Comparison of ENCODE assay signal across 16 cellular contexts in the genomic region with DNA sequence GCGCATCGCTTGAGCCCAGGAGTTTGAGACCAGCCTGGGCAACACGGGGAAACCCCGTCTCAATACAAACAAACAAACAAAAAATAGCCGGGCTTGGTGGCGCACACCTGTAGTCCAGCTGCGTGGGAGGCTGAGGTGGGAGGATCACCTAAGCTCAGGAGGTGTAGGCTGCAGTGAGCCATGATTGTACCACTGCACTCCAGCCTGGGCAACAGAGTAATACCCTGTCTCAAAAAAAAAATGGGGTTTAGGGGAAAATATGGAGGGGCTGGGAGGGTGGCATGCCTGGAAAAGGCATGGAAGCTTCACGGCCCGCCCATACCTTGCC. TPM values are rescaled to one million over a fixed set of nuclear protein-coding genes. Genes with fewer than 3 reads are reported as not detected.
DNase-seq lines count a peak whose midpoint lies in the region; ATAC-seq, FAIRE-seq and TF ChIP-seq lines count a peak whose summit lies in the region.
"Had no signal": no experiment of that assay in that cellular context is flagged by ENCODE, and none has a peak within 500 bp of the region (broad histone marks: within the 10 kb centered on the region; RNA-seq: fewer than 3 reads in every experiment).

No MANE protein-coding gene starts in this region.

- peak overlapping the region; percentile 86 for H3K27ac ChIP-seq in left ventricle myocardium inferior (replicated peaks)
- H3K27ac ChIP-seq in GM12878 (ENCODE audit: control insufficient read depth, insufficient read depth), result no peak overlapping the region
- H3K27ac ChIP-seq in mesodermal cell (ENCODE audit: low read depth, low read length, severe bottlenecking), result peak overlapping the region; percentile 97
- H3K27ac ChIP-seq in vagina, result peak overlapping the region; percentile 78
- H3K27ac ChIP-seq in sigmoid colon, result peak overlapping the region in 1 of 4 donors; percentile 81
- H3K27ac ChIP-seq: KMS-11 had no signal

- no peak overlapping the region for H3K9ac ChIP-seq in GM12878 (ENCODE audit: control insufficient read depth, insufficient read depth, low read length)
- H3K9ac ChIP-seq: KMS-11 had no signal

- DNase-seq in left ventricle myocardium inferior (no peak), cardiac septum (ENCODE audit: low spot score) (no peak), GM12878 (ENCODE audit: low read depth, low spot score) (no peak), vagina (ENCODE audit: extremely low spot score in 2 of 2) (no peak), NCI-H748 (lab: John Stamatoyannopoulos, UW; ENCODE audit: unreplicated experiment) (no peak), LoVo (ENCODE audit: low spot score) (no peak), sigmoid colon (no peak)
- DNase-seq: COR-L47; naive B cell; SHP77 treated with DMSO at 0.1 percent for 48 hours; stimulated activated CD4-positive, alpha-beta T cell treated with anti-CD3 and anti-CD28 coated beads, Interleukin-1b, Interleukin-23, amount 100 ng/mL, for 48 hours had no signal

- POLR2A ChIA-PET in GM12878 (lab: Charles Lee), result no interaction called here

- in situ Hi-C loops in GM12878 (cut with MboI), result no loop called here

- H4K20me1 ChIP-seq in GM12878 (ENCODE audit: control insufficient read depth, insufficient read depth), result no peaks in the 10 kb centered on the region; the same call in 1 of the 2 replicates

- no peak for TF ChIP-seq EP300 in GM12878 (IDR thresholded peaks at IDR 0.05; ENCODE audit: borderline replicate concordance in 1 of 2, control insufficient read depth in 1 of 2, low read depth in 2 of 2, low read length in 2 of 2)
- no peak for TF ChIP-seq EP300 in sigmoid colon (IDR thresholded peaks at IDR 0.05)

- H2AFZ ChIP-seq in GM12878 (ENCODE audit: control insufficient read depth, low read depth, low read length), result no peak overlapping the region

- H3K4me1 ChIP-seq in left ventricle myocardium inferior, result peaks cover 39% of the 10 kb centered on the region
- H3K4me1 ChIP-seq in GM12878 (ENCODE audit: control insufficient read depth, insufficient read depth, low read length), result peaks cover 9% of the 10 kb centered on the region; the same call in 1 of the 2 replicates
- peaks cover 36% of the 10 kb centered on the region for H3K4me1 ChIP-seq in mesodermal cell (ENCODE audit: control insufficient read depth, insufficient read depth, low read length, poor library complexity, severe bottlenecking)
- H3K4me1 ChIP-seq in vagina, result peaks cover 37% of the 10 kb centered on the region
- peaks cover 0 to 30% (median 28%) of the 10 kb centered on the region in 4 donors for H3K4me1 ChIP-seq in sigmoid colon

- no peak for TF ChIP-seq RAD21 in GM12878 (IDR thresholded peaks at IDR 0.05; ENCODE audit: insufficient read depth, low read depth, low read length)

- TF ChIP-seq CTCF in left ventricle myocardium inferior (IDR thresholded peaks at IDR 0.05; ENCODE audit: borderline replicate concordance) (no peak), GM12878 (IDR thresholded peaks at IDR 0.05 in 2 of 3, conservative IDR thresholded peaks at IDR 0.05 in 1 of 3; ENCODE audit: control insufficient read depth in 2 of 3, extremely low read depth in 1 of 3, insufficient read depth in 1 of 3, low read depth in 3 of 3, low read length in 3 of 3) (no peak), vagina (IDR thresholded peaks at IDR 0.05) (no peak), sigmoid colon (IDR thresholded peaks at IDR 0.05) (no peak)

- H3K4me3 ChIP-seq in left ventricle myocardium inferior, result no peak overlapping the region
- no peak overlapping the region for H3K4me3 ChIP-seq in GM12878
- H3K4me3 ChIP-seq in mesodermal cell (ENCODE audit: extremely low read depth, insufficient read depth, low read length, poor library complexity, severe bottlenecking), result no peak overlapping the region
- no peak overlapping the region for H3K4me3 ChIP-seq in vagina
- H3K4me3 ChIP-seq in sigmoid colon, result no peak overlapping the region

- no peak overlapping the region for H3K4me2 ChIP-seq in GM12878 (ENCODE audit: control insufficient read depth, insufficient read depth)
- H3K4me2 ChIP-seq: KMS-11 had no signal

- no peak for ATAC-seq in GM12878

- 79% methylated on average over 9 of the region's 9 CpGs for WGBS in GM12878 (ENCODE audit: insufficient coverage, insufficient replicate concordance, low lambda C conversion rate, missing lambda C conversion rate)
- 98 to 100% methylated on average over 4 to 6 of the region's 9 CpGs for WGBS in mesodermal cell (ENCODE audit: insufficient coverage in 2 of 2), 2 experiments
- WGBS in sigmoid colon, 2 donors, result 80 to 87% methylated on average over 9 of the region's 9 CpGs

- RAD21 ChIA-PET in GM12878 (lab: Charles Lee; ENCODE audit: unreplicated experiment), result no interaction called here

- no peaks in the 10 kb centered on the region for H3K27me3 ChIP-seq in left ventricle myocardium inferior (ENCODE audit: low read depth)
- H3K27me3 ChIP-seq in GM12878 (replicated peaks in 1 of 2; ENCODE audit: control insufficient read depth in 2 of 2, insufficient read depth in 2 of 2, low read length in 1 of 2), result no peaks in the 10 kb centered on the region
- no peaks in the 10 kb centered on the region for H3K27me3 ChIP-seq in vagina
- H3K27me3 ChIP-seq in sigmoid colon, result peaks cover 4 to 37% (median 24%) of the 10 kb centered on the region in 3 donors

- BruUV-seq in GM12878 (replicated peaks; lab: Mats Ljungman, UMichigan), result no TSS peak

- H3K79me2 ChIP-seq in GM12878 (ENCODE audit: control insufficient read depth, insufficient read depth, low read length), result no peaks in the 10 kb centered on the region

- SMC1A ChIA-PET in GM12878 (lab: Charles Lee; ENCODE audit: uncharacterized antibody, unreplicated experiment), result interaction anchor here (1.0 kb wide), 1 partner anchor 18 kb away, joined by 3 read pairs; no protein-coding TSS in a partner anchor

- no peaks in the 10 kb centered on the region for H3K9me3 ChIP-seq in left ventricle myocardium inferior (replicated peaks)
- no peaks in the 10 kb centered on the region; the same call in 2 of the 3 replicates for H3K9me3 ChIP-seq in GM12878 (replicated peaks; ENCODE audit: control insufficient read depth, insufficient read depth, low read length)
- no peaks in the 10 kb centered on the region for H3K9me3 ChIP-seq in mesodermal cell (ENCODE audit: control insufficient read depth, low read length)
- H3K9me3 ChIP-seq in vagina, result no peaks in the 10 kb centered on the region
- no peaks in the 10 kb centered on the region for H3K9me3 ChIP-seq in sigmoid colon

- peaks cover 28% of the 10 kb centered on the region for H3K36me3 ChIP-seq in left ventricle myocardium inferior
- H3K36me3 ChIP-seq in GM12878 (ENCODE audit: control insufficient read depth in 2 of 2, insufficient read depth in 2 of 2, low read length in 1 of 2), result peaks cover under 1 to 11% of the 10 kb centered on the region in 2 experiments; a peak in 3 of 4 replicates
- H3K36me3 ChIP-seq in mesodermal cell (ENCODE audit: control insufficient read depth, insufficient read depth, low read length), result peaks cover 39% of the 10 kb centered on the region
- peaks cover 0 to 14% of the 10 kb centered on the region in 2 donors for H3K36me3 ChIP-seq in vagina
- peaks cover 15 to 31% (median 18%) of the 10 kb centered on the region in 4 donors for H3K36me3 ChIP-seq in sigmoid colon

- TF ChIP-seq POLR2A in GM12878 (IDR thresholded peaks at IDR 0.05; ENCODE audit: low read depth, low read length), result no peak; the same call in 1 of the 2 replicates
- no peak for TF ChIP-seq POLR2A in vagina (IDR thresholded peaks at IDR 0.05)
- no peak for TF ChIP-seq POLR2A in sigmoid colon (IDR thresholded peaks at IDR 0.05)

- intact Hi-C loops in left ventricle myocardium inferior (cut with micrococcal nuclease) (no loop called here), cardiac septum (cut with DNase I) (no loop called here), GM12878 (cut with micrococcal nuclease; ENCODE audit: unreplicated experiment) (no loop called here), vagina (cut with DNase I) (loop anchor here (10.0 kb wide), 1 partner anchor 235 kb away; no protein-coding TSS in a partner anchor), sigmoid colon (cut with DNase I) (no loop called here)

- CTCF ChIA-PET in GM12878 (lab: Yijun Ruan, JAX), result interaction anchor here (0.7 to 1.3 kb wide), 3 partner anchors 11 to 25 kb away, joined by 3 to 4 read pairs (median 3); no protein-coding TSS in a partner anchor

- FAIRE-seq in GM12878 (lab: Jason Lieb, UNC), result no peak
- FAIRE-seq: GM12892 had no signal

RNA-seq across cellular contexts. Expression of a gene that starts 1.9 kb away (rescaled TPM):
- total RNA-seq in left ventricle myocardium inferior (24.1 TPM), cardiac septum (32.9 TPM), GM12878 (2014; rRNA removed) (9.9 and 12.3 TPM in 2 replicates), GM12878 (2014; rRNA removed; fragmentation: Illumina TruSeq; extraction: Trizol) (4.9 and 5.3 TPM in 2 replicates), GM12878 (2021) (37.0 and 38.8 TPM in 2 replicates), vagina (57.5 TPM), sigmoid colon (10 to 100 TPM in 3 of 4 donors, 1 to 10 TPM in 1; 9.1 to 12.8 (median 11.5) TPM)
- 8.2 and 8.9 TPM in 2 replicates for total RNA-seq in GM12878 (2013; cell fraction: nucleolus; rRNA removed)
- polyA plus RNA-seq in GM12878 (2011; ENCODE audit: low read depth), result 12.5 TPM
- polyA plus RNA-seq in GM12878 (2011; rRNA removed) (0.78 and 1.9 TPM in 2 replicates), GM12878 (2014; fragmentation: Illumina TruSeq; extraction: Trizol) (2.5 and 3.8 TPM in 2 replicates), GM12878 (2014; fragmentation: Nextera tagmentation; extraction: Ambion mirVana) (1 to 10 TPM; 2.8 to 6.3 TPM), GM12878 (2014; rRNA removed) (33.0 and 37.8 TPM in 2 replicates), GM12878 (2016; fragmentation: Nextera tagmentation; extraction: Ambion mirVana) (10 to 100 TPM; 12.0 to 12.5 TPM), sigmoid colon (10 to 100 TPM in 1 of 3 donors, 1 to 10 TPM in 2; 3.7 to 18.7 (median 4.2) TPM)
- 2.0 and 3.0 TPM in 2 replicates for polyA plus RNA-seq in GM12878 (2011; cell fraction: cytosol; rRNA removed)
- 19.2 and 23.0 TPM in 2 replicates for polyA plus RNA-seq in GM12878 (2011; cell fraction: nucleus; rRNA removed)
- polyA plus RNA-seq in GM12878 (2012), result 23.2 and 24.0 TPM in 2 replicates
- 0.59 and 2.4 TPM in 2 replicates for polyA minus RNA-seq in GM12878 (2011; rRNA and poly(A)+ RNA removed)
- polyA minus RNA-seq in GM12878 (2011; cell fraction: cytosol; rRNA and poly(A)+ RNA removed), result 1.1 and 5.1 TPM in 2 replicates
- polyA minus RNA-seq in GM12878 (2011; cell fraction: nucleus; rRNA and poly(A)+ RNA removed), result 2.3 and 5.6 TPM in 2 replicates
- 302 TPM for polyA plus RNA-seq in mesodermal cell (2013, experiment 1 of 2)
- polyA plus RNA-seq in mesodermal cell (2013, experiment 2 of 2), result 255 TPM

RNA-seq across cellular contexts. Expression of a gene that starts 20.7 kb away (rescaled TPM):
- total RNA-seq in left ventricle myocardium inferior, result 30.8 TPM
- total RNA-seq in cardiac septum, result 47.4 TPM
- total RNA-seq in GM12878 (2013; cell fraction: nucleolus; rRNA removed), result 40.3 and 49.5 TPM in 2 replicates
- total RNA-seq in GM12878 (2014; rRNA removed), result 91.4 and 122 TPM in 2 replicates
- 32.9 and 39.5 TPM in 2 replicates for total RNA-seq in GM12878 (2014; rRNA removed; fragmentation: Illumina TruSeq; extraction: Trizol)
- total RNA-seq in GM12878 (2021), result 131 and 150 TPM in 2 replicates
- 12.2 TPM for polyA plus RNA-seq in GM12878 (2011; ENCODE audit: low read depth)
- 11.5 and 19.0 TPM in 2 replicates for polyA plus RNA-seq in GM12878 (2011; rRNA removed)
- polyA plus RNA-seq in GM12878 (2011; cell fraction: cytosol; rRNA removed), result 23.2 and 39.7 TPM in 2 replicates
- 104 and 142 TPM in 2 replicates for polyA plus RNA-seq in GM12878 (2011; cell fraction: nucleus; rRNA removed)
- 52.3 and 55.4 TPM in 2 replicates for polyA plus RNA-seq in GM12878 (2012)
- 7.1 and 22.5 TPM in 2 replicates for polyA plus RNA-seq in GM12878 (2014; fragmentation: Illumina TruSeq; extraction: Trizol)
- polyA plus RNA-seq in GM12878 (2014; fragmentation: Nextera tagmentation; extraction: Ambion mirVana), result 1 to 10 TPM in 1 of 2 experiments, under 1 TPM in 1; 0.37 to 6.6 TPM
- 98.3 and 119 TPM in 2 replicates for polyA plus RNA-seq in GM12878 (2014; rRNA removed)
- polyA plus RNA-seq in GM12878 (2016; fragmentation: Nextera tagmentation; extraction: Ambion mirVana), result 10 to 100 TPM; 38.3 to 58.5 TPM
- 4.2 and 21.6 TPM in 2 replicates for polyA minus RNA-seq in GM12878 (2011; rRNA and poly(A)+ RNA removed)
- 20.1 and 26.7 TPM in 2 replicates for polyA minus RNA-seq in GM12878 (2011; cell fraction: cytosol; rRNA and poly(A)+ RNA removed)
- 23.2 and 48.4 TPM in 2 replicates for polyA minus RNA-seq in GM12878 (2011; cell fraction: nucleus; rRNA and poly(A)+ RNA removed)
- polyA plus RNA-seq in mesodermal cell (2013, experiment 1 of 2), result 89.4 TPM
- polyA plus RNA-seq in mesodermal cell (2013, experiment 2 of 2), result 70.1 TPM
- total RNA-seq in vagina, result 72.7 TPM
- total RNA-seq in sigmoid colon, result 10 to 100 TPM; 52.4 to 71.4 (median 58.0) TPM
- polyA plus RNA-seq in sigmoid colon, result 10 to 100 TPM; 13.9 to 51.4 (median 32.4) TPM

RNA-seq across cellular contexts. Expression of a gene that starts 42.5 kb away (rescaled TPM):
- 2.4 TPM for total RNA-seq in left ventricle myocardium inferior
- total RNA-seq in cardiac septum, result 2.5 TPM
- 14.5 and 19.3 TPM in 2 replicates for total RNA-seq in GM12878 (2013; cell fraction: nucleolus; rRNA removed)
- total RNA-seq in GM12878 (2014; rRNA removed), result 2.5 and 2.9 TPM in 2 replicates
- 1.1 TPM in 2 replicates for total RNA-seq in GM12878 (2014; rRNA removed; fragmentation: Illumina TruSeq; extraction: Trizol)
- 2.7 TPM in 2 replicates for total RNA-seq in GM12878 (2021)
- polyA plus RNA-seq in GM12878 (2011; ENCODE audit: low read depth), result 1.6 TPM
- polyA plus RNA-seq in GM12878 (2011; rRNA removed), result 0.19 and 0.38 TPM in 2 replicates
- polyA plus RNA-seq in GM12878 (2011; cell fraction: cytosol; rRNA removed), result 0.55 and 0.87 TPM in 2 replicates
- polyA plus RNA-seq in GM12878 (2011; cell fraction: nucleus; rRNA removed), result 0.24 and 0.42 TPM in 2 replicates
- 4.1 and 4.9 TPM in 2 replicates for polyA plus RNA-seq in GM12878 (2012)
- polyA plus RNA-seq in GM12878 (2014; fragmentation: Illumina TruSeq; extraction: Trizol), result 1.00 and 1.3 TPM in 2 replicates
- polyA plus RNA-seq in GM12878 (2014; fragmentation: Nextera tagmentation; extraction: Ambion mirVana), result under 1 TPM; 0.50 to 0.53 TPM
- 2.1 and 2.7 TPM in 2 replicates for polyA plus RNA-seq in GM12878 (2014; rRNA removed)
- polyA plus RNA-seq in GM12878 (2016; fragmentation: Nextera tagmentation; extraction: Ambion mirVana), result 1 to 10 TPM; 1.2 to 1.6 TPM
- 0.44 and 1.1 TPM in 2 replicates for polyA minus RNA-seq in GM12878 (2011; rRNA and poly(A)+ RNA removed)
- 0.67 TPM in 1 of 2 replicates, not detected in the other for polyA minus RNA-seq in GM12878 (2011; cell fraction: cytosol; rRNA and poly(A)+ RNA removed)
- polyA minus RNA-seq in GM12878 (2011; cell fraction: nucleus; rRNA and poly(A)+ RNA removed), result 0.73 and 0.86 TPM in 2 replicates
- not detected for polyA plus RNA-seq in mesodermal cell (2013, experiment 1 of 2)
- not detected for polyA plus RNA-seq in mesodermal cell (2013, experiment 2 of 2)
- 3.9 TPM for total RNA-seq in vagina
- total RNA-seq in sigmoid colon, result 10 to 100 TPM in 1 of 4 donors, 1 to 10 TPM in 3; 2.2 to 13.3 (median 9.0) TPM
- 10 to 100 TPM in 1 of 3 donors, 1 to 10 TPM in 2; 4.2 to 10.9 (median 6.0) TPM for polyA plus RNA-seq in sigmoid colon
- total RNA-seq: activated CD4-positive, alpha-beta T cell treated with anti-CD3 and anti-CD28 coated beads for 36 hours; G401 had no signal

RNA-seq across cellular contexts. Expression of a gene that starts 53.9 kb away (rescaled TPM):
- 0.33 TPM for total RNA-seq in left ventricle myocardium inferior
- total RNA-seq in cardiac septum, result 4.3 TPM
- total RNA-seq in GM12878 (2013; cell fraction: nucleolus; rRNA removed), result 4.5 and 5.8 TPM in 2 replicates
- 1.4 and 1.8 TPM in 2 replicates for total RNA-seq in GM12878 (2014; rRNA removed)
- total RNA-seq in GM12878 (2014; rRNA removed; fragmentation: Illumina TruSeq; extraction: Trizol), result 0.31 and 0.60 TPM in 2 replicates
- total RNA-seq in GM12878 (2021), result 1.6 and 2.2 TPM in 2 replicates
- 0.97 TPM for polyA plus RNA-seq in GM12878 (2011; ENCODE audit: low read depth)
- polyA plus RNA-seq in GM12878 (2011; rRNA removed), result 0.22 and 0.46 TPM in 2 replicates
- polyA plus RNA-seq in GM12878 (2011; cell fraction: cytosol; rRNA removed), result 2.1 and 2.2 TPM in 2 replicates
- 3.2 and 4.0 TPM in 2 replicates for polyA plus RNA-seq in GM12878 (2011; cell fraction: nucleus; rRNA removed)
- polyA plus RNA-seq in GM12878 (2012), result 3.5 and 6.0 TPM in 2 replicates
- 0.29 and 0.92 TPM in 2 replicates for polyA plus RNA-seq in GM12878 (2014; fragmentation: Illumina TruSeq; extraction: Trizol)
- under 1 TPM in 1 of 2 experiments, not detected in 1; 0.11 TPM for polyA plus RNA-seq in GM12878 (2014; fragmentation: Nextera tagmentation; extraction: Ambion mirVana)
- polyA plus RNA-seq in GM12878 (2014; rRNA removed), result 1.4 and 1.6 TPM in 2 replicates
- 1 to 10 TPM; 2.8 to 3.6 TPM for polyA plus RNA-seq in GM12878 (2016; fragmentation: Nextera tagmentation; extraction: Ambion mirVana)
- 1.6 TPM in 1 of 2 replicates, not detected in the other for polyA minus RNA-seq in GM12878 (2011; rRNA and poly(A)+ RNA removed)
- 2.8 and 7.8 TPM in 2 replicates for polyA minus RNA-seq in GM12878 (2011; cell fraction: cytosol; rRNA and poly(A)+ RNA removed)
- polyA minus RNA-seq in GM12878 (2011; cell fraction: nucleus; rRNA and poly(A)+ RNA removed), result 1.6 and 2.2 TPM in 2 replicates
- polyA plus RNA-seq in mesodermal cell (2013, experiment 1 of 2), result 38.5 TPM
- 29.4 TPM for polyA plus RNA-seq in mesodermal cell (2013, experiment 2 of 2)
- total RNA-seq in vagina, result 25.5 TPM
- 1 to 10 TPM; 1.1 to 7.9 (median 3.9) TPM for total RNA-seq in sigmoid colon
- 10 to 100 TPM in 2 of 3 donors, 1 to 10 TPM in 1; 7.2 to 79.7 (median 24.5) TPM for polyA plus RNA-seq in sigmoid colon
- total RNA-seq: activated CD4-positive, alpha-beta T cell treated with anti-CD3 and anti-CD28 coated beads for 36 hours had no signal
